In the genomic region with DNA sequence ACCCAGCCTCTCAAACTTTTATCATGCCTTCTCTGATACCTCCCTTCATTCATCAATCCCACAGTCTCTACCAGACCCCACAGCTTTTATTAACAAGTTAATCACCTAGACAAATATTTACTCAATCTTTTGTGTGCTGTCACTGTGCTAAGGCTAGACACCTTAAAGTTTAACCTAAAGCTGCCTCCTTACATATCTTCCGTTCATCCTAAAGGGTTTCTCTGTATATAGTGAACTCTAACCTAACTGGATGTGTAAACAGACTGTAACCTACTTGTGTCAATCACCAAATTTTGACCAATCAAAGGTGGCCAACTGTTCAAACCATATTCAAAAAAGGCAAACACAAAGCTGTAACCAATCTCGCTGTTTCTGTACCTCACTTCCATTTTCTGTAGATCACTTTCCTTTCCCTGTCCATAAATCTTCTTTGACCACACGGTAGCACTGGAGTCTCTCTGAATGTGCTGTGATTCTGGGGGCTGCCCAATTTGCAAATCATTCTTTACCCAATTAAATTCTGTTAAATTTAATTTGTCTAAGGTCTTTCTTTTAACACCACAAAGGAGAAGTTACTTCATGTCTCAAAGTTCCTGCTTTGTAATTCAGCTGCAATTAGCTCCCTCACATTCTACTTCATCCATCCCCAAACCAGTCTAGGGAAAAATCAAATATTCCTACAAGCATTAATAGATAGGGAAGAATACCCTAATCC, we compare ENCODE assay signal across 20 cellular contexts.
DNase-seq lines count a peak whose midpoint lies in the region; ATAC-seq and TF ChIP-seq lines count a peak whose summit lies in the region.
"Had no signal": no experiment of that assay in that cellular context is flagged by ENCODE, and none has a peak within 500 bp of the region (broad histone marks: within the 10 kb centered on the region; RNA-seq: fewer than 3 reads in every experiment).

No MANE protein-coding gene starts in this region.

- peak overlapping the region in 3 of 4 donors; percentile 16 to 27 (median 21) for H3K27ac ChIP-seq in gastrocnemius medialis
- H3K27ac ChIP-seq: PC-9, prostate gland, thoracic aorta had no signal

- H3K4me3 ChIP-seq in gastrocnemius medialis, result no peak overlapping the region
- H3K4me3 ChIP-seq: gastroesophageal sphincter, left lung, PC-9, prostate gland, SK-N-MC, thoracic aorta had no signal

- DNase-seq in HT-29 (ENCODE audit: low spot score) (peak; percentile 54), NCI-H748 treated with DMSO at 0.1 percent for 48 hours (lab: John Stamatoyannopoulos, UW) (peak; percentile 71), endothelial cell (ENCODE audit: low spot score) (no peak), gastrocnemius medialis (no peak)
- DNase-seq in central memory CD4-positive, alpha-beta T cell, result no peak
- no peak for DNase-seq in effector CD8-positive, alpha-beta T cell (lab: John Stamatoyannopoulos, UW)
- DNase-seq: activated CD4-positive, alpha-beta T cell treated with anti-CD3 and anti-CD28 coated beads for 36 hours; activated effector memory CD4-positive, alpha-beta T cell treated with anti-CD3 and anti-CD28 coated beads, Interleukin-2, amount 50 U/mL, for 16 hours; amniotic stem cell; H9; left lung; NCI-H2029; NCI-H510A treated with DMSO at 0.1 percent for 48 hours; PC-9; T1000 had no signal

- H3K27ac Mint-ChIP-seq in endothelial cell (ENCODE audit: unreplicated experiment), result peak overlapping the region; percentile 98
- H3K27ac Mint-ChIP-seq: activated CD4-positive, alpha-beta T cell treated with anti-CD3 and anti-CD28 coated beads for 36 hours had no signal

- no peaks in the 10 kb centered on the region for H3K36me3 ChIP-seq in gastrocnemius medialis
- H3K36me3 ChIP-seq: gastroesophageal sphincter, prostate gland, thoracic aorta had no signal

- H3K36me3 Mint-ChIP-seq in endothelial cell (ENCODE audit: low read depth, unreplicated experiment), result peaks cover 70% of the 10 kb centered on the region

- TF ChIP-seq CTCF in endothelial cell (IDR thresholded peaks at IDR 0.05; ENCODE audit: unreplicated experiment) (no peak), gastrocnemius medialis (IDR thresholded peaks at IDR 0.05 in 4 of 5, conservative IDR thresholded peaks at IDR 0.05 in 1 of 5) (no peak)

- ATAC-seq in gastrocnemius medialis (no peak), GM18520 (IDR thresholded peaks at IDR 0.05; ENCODE audit: unreplicated experiment) (no peak)
- ATAC-seq: activated CD4-positive, alpha-beta T cell treated with anti-CD3 and anti-CD28 coated beads for 36 hours; gastroesophageal sphincter; left lung had no signal

- peaks cover 15 to 28% of the 10 kb centered on the region in 2 donors for H3K4me1 ChIP-seq in gastrocnemius medialis
- H3K4me1 ChIP-seq: prostate gland had no signal

- no peaks in the 10 kb centered on the region for H3K9me3 Mint-ChIP-seq in endothelial cell (ENCODE audit: unreplicated experiment)
- H3K9me3 Mint-ChIP-seq: H9 had no signal

- H3K9me3 ChIP-seq in gastrocnemius medialis, result no peaks in the 10 kb centered on the region
- H3K9me3 ChIP-seq: gastroesophageal sphincter, left lung, prostate gland, thoracic aorta had no signal

- no peaks in the 10 kb centered on the region for H3K27me3 ChIP-seq in gastrocnemius medialis
- H3K27me3 ChIP-seq: gastroesophageal sphincter, left lung had no signal

- peak overlapping the region; percentile 48 for H3K4me3 Mint-ChIP-seq in endothelial cell (ENCODE audit: unreplicated experiment)
- H3K4me3 Mint-ChIP-seq: activated CD4-positive, alpha-beta T cell treated with anti-CD3 and anti-CD28 coated beads for 36 hours; H9 had no signal

- H3K27me3 Mint-ChIP-seq in endothelial cell (ENCODE audit: unreplicated experiment), result no peaks in the 10 kb centered on the region
- H3K27me3 Mint-ChIP-seq: activated CD4-positive, alpha-beta T cell treated with anti-CD3 and anti-CD28 coated beads for 36 hours had no signal

- H3K4me1 Mint-ChIP-seq in endothelial cell (ENCODE audit: unreplicated experiment), result peaks cover 60% of the 10 kb centered on the region
- H3K4me1 Mint-ChIP-seq: activated CD4-positive, alpha-beta T cell treated with anti-CD3 and anti-CD28 coated beads for 36 hours had no signal

- intact Hi-C loops in gastrocnemius medialis (cut with DNase I; ENCODE audit: low total_unique reads), result no loop called here

- TF ChIP-seq POLR2A in gastrocnemius medialis (IDR thresholded peaks at IDR 0.05), result no peak

- in situ Hi-C loops in gastrocnemius medialis (cut with MboI; ENCODE audit: low sequenced_read_pairs in 4 of 4), result no loop called here

Comparison
In these comparisons a context has a peak if more than half of its experiments do, and no peak if none do; other contexts are left out.
1. DNase-seq: peak in HT-29 (single experiment) and NCI-H748 treated with DMSO at 0.1 percent for 48 hours (single experiment); none in endothelial cell (single experiment), gastrocnemius medialis (0 of 2), central memory CD4-positive, alpha-beta T cell (single experiment) and effector CD8-positive, alpha-beta T cell (single experiment).